23 cellular contexts compared by ENCODE assay signal in genomic region chr11:117286588-117286987, GRCh38.
"Had no signal": no experiment of that assay in that cellular context is flagged by ENCODE, and none has a peak within 500 bp of the region (broad histone marks: within the 10 kb centered on the region; RNA-seq: fewer than 3 reads in every experiment).

No MANE protein-coding gene starts in this region.

- H3K4me3 ChIP-seq: gastrocnemius medialis, lung, psoas muscle, sigmoid colon, testis, tibial artery had no signal

- H3K4me3 Mint-ChIP-seq: memory B cell; naive thymus-derived CD4-positive, alpha-beta T cell; nephron; stimulated activated effector memory CD8-positive, alpha-beta T cell treated with anti-CD3 and anti-CD28 coated beads, Interleukin-12 subunit alpha, Interleukin-12 subunit beta, amount 100 ng/mL, for 72 hours; type B pancreatic cell had no signal

- H3K4me1 Mint-ChIP-seq: memory B cell; naive thymus-derived CD4-positive, alpha-beta T cell; nephron; stimulated activated effector memory CD8-positive, alpha-beta T cell treated with anti-CD3 and anti-CD28 coated beads, Interleukin-12 subunit alpha, Interleukin-12 subunit beta, amount 100 ng/mL, for 72 hours had no signal

- H3K9me3 Mint-ChIP-seq: memory B cell; naive thymus-derived CD4-positive, alpha-beta T cell; nephron; stimulated activated effector memory CD8-positive, alpha-beta T cell treated with anti-CD3 and anti-CD28 coated beads, Interleukin-12 subunit alpha, Interleukin-12 subunit beta, amount 100 ng/mL, for 72 hours; type B pancreatic cell had no signal

- H3K27ac Mint-ChIP-seq: memory B cell, nephron, type B pancreatic cell had no signal

- FAIRE-seq: keratinocyte had no signal

- DNase-seq: cortex of kidney; foreskin fibroblast; gastrocnemius medialis; midbrain; naive thymus-derived CD4-positive, alpha-beta T cell; nucleus accumbens; psoas muscle; right cardiac atrium; sigmoid colon; stimulated activated CD4-positive, alpha-beta T cell treated with anti-CD3 and anti-CD28 coated beads, Interleukin-2, amount 100 ng/mL, for 24 hours; stimulated activated CD4-positive, alpha-beta T cell treated with anti-CD3 and anti-CD28 coated beads, Interleukin-4, amount 100 ng/mL, for 24 hours; stimulated activated naive CD4-positive, alpha-beta T cell treated with Interleukin-2 at 50 U/mL for 16 hours; substantia nigra; testis; tibial artery had no signal

- H3K4me1 ChIP-seq: gastrocnemius medialis, psoas muscle, testis, tibial artery had no signal

- H3K27me3 ChIP-seq: gastrocnemius medialis, sigmoid colon, testis, tibial artery had no signal

- ATAC-seq: esophagus mucosa; gastrocnemius medialis; naive thymus-derived CD4-positive, alpha-beta T cell; psoas muscle; right cardiac atrium; stimulated activated effector memory CD8-positive, alpha-beta T cell treated with anti-CD3 and anti-CD28 coated beads, Interleukin-12 subunit alpha, Interleukin-12 subunit beta, amount 100 ng/mL, for 72 hours had no signal

- H3K9me3 ChIP-seq: gastrocnemius medialis, psoas muscle, sigmoid colon, testis, tibial artery had no signal

- H3K27me3 Mint-ChIP-seq: memory B cell; naive thymus-derived CD4-positive, alpha-beta T cell; type B pancreatic cell had no signal

- H3K27ac ChIP-seq: epithelial cell of prostate, gastrocnemius medialis, psoas muscle, sigmoid colon, testis, tibial artery had no signal
